In genomic region chr13:43894438-43894837, GRCh38 we compare ENCODE assay signal across 18 cellular contexts. TPM values are rescaled to one million over a fixed set of nuclear protein-coding genes. Genes with fewer than 3 reads are reported as not detected.
DNase-seq lines count a peak whose midpoint lies in the region; ATAC-seq and TF ChIP-seq lines count a peak whose summit lies in the region.
"Had no signal": no experiment of that assay in that cellular context is flagged by ENCODE, and none has a peak within 500 bp of the region (broad histone marks: within the 10 kb centered on the region; RNA-seq: fewer than 3 reads in every experiment).

No MANE protein-coding gene starts in this region.

- no peak overlapping the region for H3K4me3 Mint-ChIP-seq in glutamatergic neuron (ENCODE audit: unreplicated experiment)
- H3K4me3 Mint-ChIP-seq: CD4-positive, alpha-beta memory T cell had no signal

- CTCF ChIA-PET in Panc1 (lab: Charles Lee) = no interaction called here

- H3K79me1 ChIP-seq in trophoblast cell (ENCODE audit: low read length) = no peaks in the 10 kb centered on the region

- H3K4me1 ChIP-seq in Panc1 (ENCODE audit: control insufficient read depth, insufficient read depth, low read length) (no peaks in the 10 kb centered on the region), trophoblast cell (ENCODE audit: control insufficient read depth in 1 of 2, insufficient read depth in 2 of 2, low read length in 2 of 2) (no peaks in the 10 kb centered on the region)
- H3K4me1 ChIP-seq: psoas muscle had no signal

- ATAC-seq in Panc1 (no peak), HG03469 (IDR thresholded peaks at IDR 0.05; ENCODE audit: unreplicated experiment) (no peak)
- ATAC-seq: psoas muscle had no signal

- H3K27me3 Mint-ChIP-seq in glutamatergic neuron (ENCODE audit: unreplicated experiment) = no peaks in the 10 kb centered on the region
- H3K27me3 Mint-ChIP-seq: CD4-positive, alpha-beta memory T cell had no signal

- H2BK12ac ChIP-seq in trophoblast cell (ENCODE audit: low read length) = no peak overlapping the region

- no peak overlapping the region for H3K14ac ChIP-seq in trophoblast cell (ENCODE audit: low read length)

- H4K12ac ChIP-seq in trophoblast cell (ENCODE audit: low read depth, low read length) = no peak overlapping the region

- H3K4me2 ChIP-seq in trophoblast cell (ENCODE audit: low read length) = no peak overlapping the region

- H2AFZ ChIP-seq in trophoblast cell (ENCODE audit: insufficient read depth, low read length, poor library complexity) = no peak overlapping the region

- H3K36me3 Mint-ChIP-seq in glutamatergic neuron (ENCODE audit: unreplicated experiment) = no peaks in the 10 kb centered on the region

- H4K91ac ChIP-seq in trophoblast cell (ENCODE audit: low read depth, low read length) = no peak overlapping the region

- no peak overlapping the region for H4K8ac ChIP-seq in trophoblast cell (ENCODE audit: low read depth, low read length)

- no peak overlapping the region for H3K23ac ChIP-seq in trophoblast cell (ENCODE audit: low read length)

- H3K9ac ChIP-seq in trophoblast cell (ENCODE audit: low read length) = no peak overlapping the region

- H3K79me2 ChIP-seq in trophoblast cell (ENCODE audit: control insufficient read depth, insufficient read depth, low read length, poor library complexity) = no peaks in the 10 kb centered on the region

- POLR2A ChIA-PET in Panc1 (lab: Charles Lee) = no interaction called here

- peak; percentile 24 for TF ChIP-seq CTCF in GM06990 (IDR thresholded peaks at IDR 0.05; ENCODE audit: insufficient read depth, low read length, poor library complexity, severe bottlenecking)
- peak; percentile 16; the same call in 1 of the 2 replicates for TF ChIP-seq CTCF in Panc1 (IDR thresholded peaks at IDR 0.05)
- TF ChIP-seq CTCF in glutamatergic neuron (IDR thresholded peaks at IDR 0.05; ENCODE audit: partially characterized antibody, unreplicated experiment) = peak; percentile 51

- H3K36me3 ChIP-seq in GM06990 (ENCODE audit: control insufficient read depth, insufficient read depth, low read length) (no peaks in the 10 kb centered on the region; the same call in 1 of the 2 replicates), Panc1 (ENCODE audit: control insufficient read depth, insufficient read depth, low read length) (no peaks in the 10 kb centered on the region), trophoblast cell (ENCODE audit: control insufficient read depth in 1 of 2, insufficient read depth in 2 of 2, low read length in 2 of 2) (no peaks in the 10 kb centered on the region)

- H2BK120ac ChIP-seq in trophoblast cell (ENCODE audit: insufficient read depth, low read length, poor library complexity) = no peak overlapping the region

- in situ Hi-C loops in ACHN (cut with HindIII; ENCODE audit: low pct_ligation_motif_present, low pct_unique_long_range_greater_than_20kb, low sequenced_read_pairs) (no loop called here), Panc1 (cut with HindIII; ENCODE audit: low pct_unique_long_range_greater_than_20kb, low sequenced_read_pairs) (no loop called here)

- no peak overlapping the region for H2BK5ac ChIP-seq in trophoblast cell (ENCODE audit: low read depth, low read length, poor library complexity)

- H3K9me3 ChIP-seq in Panc1 (ENCODE audit: control insufficient read depth, insufficient read depth, low read depth, low read length) (no peaks in the 10 kb centered on the region), trophoblast cell (ENCODE audit: insufficient read depth, low read depth, low read length) (no peaks in the 10 kb centered on the region)
- H3K9me3 ChIP-seq: psoas muscle had no signal

- no peaks in the 10 kb centered on the region for H3K4me1 Mint-ChIP-seq in glutamatergic neuron (ENCODE audit: low read depth, unreplicated experiment)
- H3K4me1 Mint-ChIP-seq: CD4-positive, alpha-beta memory T cell had no signal

- no peak overlapping the region for H3K4ac ChIP-seq in trophoblast cell (ENCODE audit: low read depth, low read length)

- no peak overlapping the region for H2AK5ac ChIP-seq in trophoblast cell (ENCODE audit: low read length)

- no peaks in the 10 kb centered on the region for H3K9me3 Mint-ChIP-seq in glutamatergic neuron (ENCODE audit: unreplicated experiment)
- H3K9me3 Mint-ChIP-seq: CD4-positive, alpha-beta memory T cell had no signal

- H3K18ac ChIP-seq in trophoblast cell (ENCODE audit: low read length) = no peak overlapping the region

- H3K27ac ChIP-seq in Panc1 (ENCODE audit: low read length) = no peak overlapping the region
- H3K27ac ChIP-seq in trophoblast cell (ENCODE audit: low read depth, low read length) = no peak overlapping the region
- H3K27ac ChIP-seq: HL-60, psoas muscle, SK-N-MC had no signal

- H3K27ac Mint-ChIP-seq in glutamatergic neuron (ENCODE audit: unreplicated experiment) = no peak overlapping the region
- H3K27ac Mint-ChIP-seq: CD4-positive, alpha-beta memory T cell had no signal

- H3K4me3 ChIP-seq in GM06990 (replicated peaks; ENCODE audit: low read depth, low read length) (no peak overlapping the region), Panc1 (ENCODE audit: low read depth in 2 of 2, low read length in 2 of 2) (no peak overlapping the region), trophoblast cell (ENCODE audit: low read depth, low read length) (no peak overlapping the region)
- H3K4me3 ChIP-seq: psoas muscle, SK-N-MC had no signal

- H3K27me3 ChIP-seq in GM06990 (replicated peaks; ENCODE audit: control insufficient read depth, insufficient read depth, low read length) (no peaks in the 10 kb centered on the region), Panc1 (ENCODE audit: control insufficient read depth, insufficient read depth, low read length) (no peaks in the 10 kb centered on the region), trophoblast cell (ENCODE audit: insufficient read depth, low read length) (no peaks in the 10 kb centered on the region)

- DNase-seq in ACHN (peak; percentile 27), GM06990 (ENCODE audit: extremely low read depth, insufficient read length) (no peak), Panc1 (ENCODE audit: low read depth, low spot score) (no peak), glutamatergic neuron (no peak), islet precursor cell (no peak), trophoblast cell (no peak), retina (no peak)
- DNase-seq: activated CD4-positive, CD25-positive, alpha-beta regulatory T cell; CD4-positive, alpha-beta memory T cell; effector memory CD4-positive, alpha-beta T cell; NCI-H1092 treated with DMSO at 0.1 percent for 48 hours; NCI-H524 treated with DMSO at 0.1 percent for 48 hours; psoas muscle; stimulated activated CD4-positive, alpha-beta T cell treated with anti-CD3 and anti-CD28 coated beads, Interleukin-4, amount 100 ng/mL, for 1 hour; stimulated activated naive CD4-positive, alpha-beta T cell treated with Interleukin-2 at 50 U/mL for 16 hours had no signal

- BruUV-seq in Panc1 (replicated peaks; lab: Mats Ljungman, UMichigan) = no TSS peak

- intact Hi-C loops in Panc1 (cut with micrococcal nuclease; ENCODE audit: unreplicated experiment) = no loop called here

RNA-seq across cellular contexts. Expression of gene LACC1, which starts 14.7 kb away (rescaled TPM):
- total RNA-seq in Panc1 (2021; ENCODE audit: unreplicated experiment) (2.1 TPM), glutamatergic neuron (ENCODE audit: unreplicated experiment) (1.7 TPM)
- 0.88 TPM for polyA plus RNA-seq in Panc1 (2012; ENCODE audit: insufficient read length)
- 3.9 and 4.0 TPM in 2 replicates for polyA plus RNA-seq in trophoblast cell (2013)

RNA-seq across cellular contexts. Expression of gene CCDC122, which starts 14.9 kb away (rescaled TPM):
- total RNA-seq in Panc1 (2021; ENCODE audit: unreplicated experiment) (5.2 TPM), glutamatergic neuron (ENCODE audit: unreplicated experiment) (5.3 TPM)
- polyA plus RNA-seq in Panc1 (2012; ENCODE audit: insufficient read length) = 2.0 TPM
- 8.8 and 10.9 TPM in 2 replicates for polyA plus RNA-seq in trophoblast cell (2013)
